Comparison of ENCODE assay signal across 11 cellular contexts in the genomic region with DNA sequence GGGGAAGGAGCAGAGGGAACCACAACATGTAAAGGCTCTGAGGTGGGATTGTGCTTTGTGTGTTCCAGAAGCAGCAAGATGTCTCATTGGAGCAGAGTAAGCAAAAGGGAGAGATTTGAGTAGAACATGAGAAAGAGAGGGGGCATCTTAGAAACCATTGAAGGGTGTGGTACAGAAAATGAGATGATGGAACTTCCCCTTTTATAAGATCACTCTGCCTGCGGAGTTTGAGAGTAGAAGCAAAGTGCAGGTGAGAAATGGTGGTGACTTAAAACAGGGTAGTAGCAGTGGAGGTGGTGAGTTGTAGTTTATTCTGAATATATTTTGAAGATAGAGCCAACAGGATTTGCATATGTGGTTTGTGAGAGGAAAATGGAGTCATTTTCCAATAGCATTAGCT. TPM values are rescaled to one million over a fixed set of nuclear protein-coding genes. Genes with fewer than 3 reads are reported as not detected.
DNase-seq lines count a peak whose midpoint lies in the region; ATAC-seq lines count a peak whose summit lies in the region.
"Had no signal": no experiment of that assay in that cellular context is flagged by ENCODE, and none has a peak within 500 bp of the region (broad histone marks: within the 10 kb centered on the region; RNA-seq: fewer than 3 reads in every experiment).

No MANE protein-coding gene starts in this region.

- no peak overlapping the region for H3K27ac ChIP-seq in naive thymus-derived CD4-positive, alpha-beta T cell (ENCODE audit: low read depth, low read length)
- H3K27ac ChIP-seq: A549 had no signal

- H3K27ac Mint-ChIP-seq in activated CD4-positive, alpha-beta T cell treated with anti-CD3 and anti-CD28 coated beads for 36 hours: no peak overlapping the region
- peak overlapping the region in 8 of 9 donors; percentile 0 to 66 (median 32) for H3K27ac Mint-ChIP-seq in naive thymus-derived CD4-positive, alpha-beta T cell

- no peaks in the 10 kb centered on the region for H3K9me3 Mint-ChIP-seq in activated CD4-positive, alpha-beta T cell treated with anti-CD3 and anti-CD28 coated beads for 36 hours (ENCODE audit: low read depth)
- H3K9me3 Mint-ChIP-seq in naive thymus-derived CD4-positive, alpha-beta T cell: no peaks in the 10 kb centered on the region

- no peak overlapping the region for H3K4me3 ChIP-seq in naive thymus-derived CD4-positive, alpha-beta T cell (ENCODE audit: low read length)
- H3K4me3 ChIP-seq: A549 had no signal

- H3K27me3 ChIP-seq in naive thymus-derived CD4-positive, alpha-beta T cell (ENCODE audit: control insufficient read depth in 2 of 2, insufficient read depth in 2 of 2, low read length in 2 of 2): no peaks in the 10 kb centered on the region

- CTCF ChIA-PET in activated CD4-positive, alpha-beta T cell treated with anti-CD3 and anti-CD28 coated beads for 36 hours (lab: Charles Lee): interaction anchor here (0.7 to 1.8 kb wide), 3 partner anchors 25 to 166 kb away, joined by 3 to 5 read pairs (median 3); no protein-coding TSS in a partner anchor
- CTCF ChIA-PET in naive thymus-derived CD4-positive, alpha-beta T cell (lab: Charles Lee): no interaction called here

- intact Hi-C loops in activated CD4-positive, alpha-beta T cell treated with anti-CD3 and anti-CD28 coated beads for 36 hours (cut with DNase I, micrococcal nuclease): no loop called here
- intact Hi-C loops in naive thymus-derived CD4-positive, alpha-beta T cell (cut with micrococcal nuclease): loop anchor here in 1 of 2 donors (1.0 kb wide), 1 partner anchor 10 kb away; no protein-coding TSS in a partner anchor

- no peak for DNase-seq in activated CD4-positive, alpha-beta T cell treated with anti-CD3 and anti-CD28 coated beads for 36 hours
- no peak for DNase-seq in activated CD4-positive, alpha-beta T cell treated with anti-CD3 and anti-CD28 coated beads for 4 hours
- DNase-seq in naive thymus-derived CD4-positive, alpha-beta T cell: no peak
- no peak for DNase-seq in SKM-1 treated with dmso at 0.1 percent for 144 hours (lab: John Stamatoyannopoulos, UW; ENCODE audit: unreplicated experiment)
- no peak for DNase-seq in NCI-H510A (lab: John Stamatoyannopoulos, UW)
- DNase-seq: activated CD4-positive, alpha-beta T cell treated with anti-CD3 and anti-CD28 coated beads, Interleukin-2, amount 50 U/mL, for 1 hour; small intestine had no signal

- peak; percentile 24 for ATAC-seq in activated CD4-positive, alpha-beta T cell treated with anti-CD3 and anti-CD28 coated beads for 36 hours
- ATAC-seq in GM21576 (IDR thresholded peaks at IDR 0.05; ENCODE audit: unreplicated experiment) (peak; percentile 80), HG03521 (IDR thresholded peaks at IDR 0.05; ENCODE audit: unreplicated experiment) (peak; percentile 77), GM19023 (IDR thresholded peaks at IDR 0.05; ENCODE audit: unreplicated experiment) (no peak)
- peak; percentile 49 for ATAC-seq in naive thymus-derived CD4-positive, alpha-beta T cell
- ATAC-seq: A549 had no signal

- no peak overlapping the region for H3K4me3 Mint-ChIP-seq in activated CD4-positive, alpha-beta T cell treated with anti-CD3 and anti-CD28 coated beads for 36 hours
- peak overlapping the region in 2 of 10 donors; percentile 1 to 9 for H3K4me3 Mint-ChIP-seq in naive thymus-derived CD4-positive, alpha-beta T cell

- H3K36me3 ChIP-seq in naive thymus-derived CD4-positive, alpha-beta T cell (ENCODE audit: control insufficient read depth in 2 of 3, insufficient read depth in 3 of 3, low read length in 3 of 3): no peaks in the 10 kb centered on the region

- peaks cover 12% of the 10 kb centered on the region for H3K36me3 Mint-ChIP-seq in activated CD4-positive, alpha-beta T cell treated with anti-CD3 and anti-CD28 coated beads for 36 hours (ENCODE audit: low read depth)
- H3K36me3 Mint-ChIP-seq in naive thymus-derived CD4-positive, alpha-beta T cell: peaks cover 4 to 9% (median 5%) of the 10 kb centered on the region in 5 donors

- POLR2A ChIA-PET in activated CD4-positive, alpha-beta T cell treated with anti-CD3 and anti-CD28 coated beads for 36 hours (lab: Charles Lee): no interaction called here
- POLR2A ChIA-PET in naive thymus-derived CD4-positive, alpha-beta T cell (lab: Charles Lee): no interaction called here

- peaks cover 0 to 5% of the 10 kb centered on the region in 2 donors for H3K4me1 ChIP-seq in naive thymus-derived CD4-positive, alpha-beta T cell (ENCODE audit: control insufficient read depth in 2 of 2, insufficient read depth in 2 of 2, low read length in 2 of 2)

- H3K4me1 Mint-ChIP-seq in activated CD4-positive, alpha-beta T cell treated with anti-CD3 and anti-CD28 coated beads for 36 hours: peaks cover 54% of the 10 kb centered on the region
- H3K4me1 Mint-ChIP-seq in naive thymus-derived CD4-positive, alpha-beta T cell: peaks cover 22 to 68% (median 53%) of the 10 kb centered on the region in 7 donors

- H3K9me3 ChIP-seq in naive thymus-derived CD4-positive, alpha-beta T cell (ENCODE audit: control insufficient read depth in 2 of 3, low read length in 3 of 3): no peaks in the 10 kb centered on the region
- H3K9me3 ChIP-seq: A549 had no signal

- H3K27me3 Mint-ChIP-seq in activated CD4-positive, alpha-beta T cell treated with anti-CD3 and anti-CD28 coated beads for 36 hours: no peaks in the 10 kb centered on the region
- H3K27me3 Mint-ChIP-seq in naive thymus-derived CD4-positive, alpha-beta T cell: no peaks in the 10 kb centered on the region

RNA-seq across cellular contexts. Expression of a gene that starts 56.0 kb away (rescaled TPM):
- total RNA-seq in activated CD4-positive, alpha-beta T cell treated with anti-CD3 and anti-CD28 coated beads for 36 hours: 10 to 100 TPM; 18.5 to 18.9 TPM
- total RNA-seq in naive thymus-derived CD4-positive, alpha-beta T cell: 10 to 100 TPM; 22.0 to 27.3 (median 25.8) TPM
- 10 to 100 TPM; 25.4 to 42.1 TPM for polyA plus RNA-seq in naive thymus-derived CD4-positive, alpha-beta T cell
